ENCODE assay signal across 34 cellular contexts in genomic region chr5:89243611-89244010, GRCh38.
"Had no signal": no experiment of that assay in that cellular context is flagged by ENCODE, and none has a peak within 500 bp of the region (broad histone marks: within the 10 kb centered on the region; RNA-seq: fewer than 3 reads in every experiment).

No MANE protein-coding gene starts in this region.

- H3K9me3 Mint-ChIP-seq: activated naive CD4-positive, alpha-beta T cell treated with anti-CD3 and anti-CD28 coated beads for 36 hours; activated naive CD4-positive, alpha-beta T cell treated with anti-CD3 and anti-CD28 coated beads, Interleukin-2, amount 10 ng/mL, durations not matched to agents 7 days and 5 days; activated naive CD4-positive, alpha-beta T cell treated with anti-CD3 and anti-CD28 coated beads, Interleukin-2, amount 50 U/mL, for 24 hours; activated naive CD8-positive, alpha-beta T cell treated with anti-CD3 and anti-CD28 coated beads, Interleukin-2, amount 10 ng/mL, durations not matched to agents 7 days and 5 days; activated T-cell treated with anti-CD3 and anti-CD28 coated beads, Interleukin-2, amount 50 U/mL, for 4 hours; activated T-helper 1 cell treated with anti-CD3 and anti-CD28 coated beads, Interleukin-12 subunit alpha, Interleukin-12 subunit beta, Interleukin-2, Interleukin-4 antibody, amounts not matched to agents 30 ng/mL and 10 ng/mL and 1 ng/mL, durations not matched to agents 14 hours and 24 hours and 36 hours; activated T-helper 17 cell treated with anti-CD3 and anti-CD28 coated beads, Interleukin-2, amount 50 U/mL, for 72 hours; activated T-helper 2 cell treated with anti-CD3 and anti-CD28 coated beads, Interferon-gamma antibody, Interleukin-2, Interleukin-4, amounts not matched to agents 10 μg/mL and 5 μg/mL and 100 μg/mL, durations not matched to agents 14 hours and 24 hours and 36 hours; brain had no signal

- H3K4me1 Mint-ChIP-seq: activated naive CD4-positive, alpha-beta T cell treated with anti-CD3 and anti-CD28 coated beads, Interleukin-2, amount 10 ng/mL, durations not matched to agents 7 days and 5 days; activated naive CD4-positive, alpha-beta T cell treated with anti-CD3 and anti-CD28 coated beads, Interleukin-2, amount 50 U/mL, for 24 hours; activated naive CD8-positive, alpha-beta T cell treated with anti-CD3 and anti-CD28 coated beads, Interleukin-2, amount 10 ng/mL, durations not matched to agents 7 days and 5 days; activated T-helper 17 cell treated with anti-CD3 and anti-CD28 coated beads, Interleukin-2, amount 50 U/mL, for 72 hours; brain; central memory CD8-positive, alpha-beta T cell had no signal

- ATAC-seq: activated naive CD4-positive, alpha-beta T cell treated with anti-CD3 and anti-CD28 coated beads, Interleukin-2, amount 50 U/mL, for 72 hours; activated T-cell treated with anti-CD3 and anti-CD28 coated beads, Interleukin-2, amount 50 U/mL, for 4 hours; activated T-cell treated with anti-CD3 and anti-CD28 coated beads, Interleukin-2, amount 50 U/mL, for 72 hours; activated T-helper 17 cell treated with anti-CD3 and anti-CD28 coated beads, Interleukin-2, amount 50 U/mL, for 72 hours; body of pancreas had no signal

- H3K36me3 Mint-ChIP-seq: activated naive CD4-positive, alpha-beta T cell treated with anti-CD3 and anti-CD28 coated beads, Interleukin-2, amount 10 ng/mL, durations not matched to agents 7 days and 5 days; activated naive CD4-positive, alpha-beta T cell treated with anti-CD3 and anti-CD28 coated beads, Interleukin-2, amount 50 U/mL, for 24 hours; activated naive CD4-positive, alpha-beta T cell treated with anti-CD3 and anti-CD28 coated beads, Interleukin-2, amount 50 U/mL, for 72 hours; activated naive CD8-positive, alpha-beta T cell; activated naive CD8-positive, alpha-beta T cell treated with anti-CD3 and anti-CD28 coated beads, Interleukin-2, amount 10 ng/mL, durations not matched to agents 7 days and 5 days; brain had no signal

- H3K27ac Mint-ChIP-seq: activated naive CD4-positive, alpha-beta T cell treated with anti-CD3 and anti-CD28 coated beads for 36 hours; activated naive CD4-positive, alpha-beta T cell treated with anti-CD3 and anti-CD28 coated beads, Interleukin-2, amount 10 ng/mL, durations not matched to agents 7 days and 5 days; activated naive CD4-positive, alpha-beta T cell treated with anti-CD3 and anti-CD28 coated beads, Interleukin-2, amount 50 U/mL, for 24 hours; activated naive CD4-positive, alpha-beta T cell treated with anti-CD3 and anti-CD28 coated beads, Interleukin-2, amount 50 U/mL, for 72 hours; activated naive CD8-positive, alpha-beta T cell; activated naive CD8-positive, alpha-beta T cell treated with anti-CD3 and anti-CD28 coated beads, Interleukin-2, amount 10 ng/mL, durations not matched to agents 7 days and 5 days; activated T-cell treated with anti-CD3 and anti-CD28 coated beads, Interleukin-2, amount 50 U/mL, for 24 hours; activated T-cell treated with anti-CD3 and anti-CD28 coated beads, Interleukin-2, amount 50 U/mL, for 72 hours; activated T-helper 1 cell treated with anti-CD3 and anti-CD28 coated beads, Interleukin-12 subunit alpha, Interleukin-12 subunit beta, Interleukin-2, Interleukin-4 antibody, amounts not matched to agents 30 ng/mL and 10 ng/mL and 1 ng/mL, durations not matched to agents 14 hours and 24 hours and 36 hours; activated T-helper 17 cell treated with anti-CD3 and anti-CD28 coated beads, Interleukin-2, amount 50 U/mL, for 72 hours; activated T-helper 2 cell treated with anti-CD3 and anti-CD28 coated beads, Interferon-gamma antibody, Interleukin-2, Interleukin-4, amounts not matched to agents 10 μg/mL and 5 μg/mL and 100 μg/mL, durations not matched to agents 14 hours and 24 hours and 36 hours; brain had no signal

- H3K27me3 Mint-ChIP-seq: activated naive CD4-positive, alpha-beta T cell treated with anti-CD3 and anti-CD28 coated beads, Interleukin-2, amount 10 ng/mL, durations not matched to agents 7 days and 5 days; activated naive CD4-positive, alpha-beta T cell treated with anti-CD3 and anti-CD28 coated beads, Interleukin-2, amount 50 U/mL, for 24 hours; activated naive CD8-positive, alpha-beta T cell; activated naive CD8-positive, alpha-beta T cell treated with anti-CD3 and anti-CD28 coated beads, Interleukin-2, amount 10 ng/mL, durations not matched to agents 7 days and 5 days; activated T-cell treated with anti-CD3 and anti-CD28 coated beads, Interleukin-2, amount 50 U/mL, for 24 hours; activated T-helper 17 cell treated with anti-CD3 and anti-CD28 coated beads, Interleukin-2, amount 50 U/mL, for 72 hours; brain; central memory CD8-positive, alpha-beta T cell had no signal

- DNase-seq: activated effector memory CD4-positive, alpha-beta T cell treated with anti-CD3 and anti-CD28 coated beads, Interleukin-2, amount 50 U/mL, for 16 hours; activated effector memory CD4-positive, alpha-beta T cell treated with Interleukin-2 at 50 U/mL for 16 hours; activated gamma-delta T cell; activated gamma-delta T cell treated with Interleukin-2 at 50 U/mL for 16 hours; activated naive CD4-positive, alpha-beta T cell; activated naive CD4-positive, alpha-beta T cell treated with anti-CD3 and anti-CD28 coated beads for 36 hours; activated naive CD4-positive, alpha-beta T cell treated with anti-CD3 and anti-CD28 coated beads, Interleukin-2, amount 10 ng/mL, durations not matched to agents 7 days and 5 days; activated naive CD4-positive, alpha-beta T cell treated with anti-CD3 and anti-CD28 coated beads, Interleukin-2, amount 50 U/mL, for 16 hours; activated naive CD4-positive, alpha-beta T cell treated with Interleukin-2 at 50 U/mL for 16 hours; activated naive CD8-positive, alpha-beta T cell treated with anti-CD3 and anti-CD28 coated beads, Interleukin-2, amount 10 ng/mL, durations not matched to agents 7 days and 5 days; activated T-cell treated with anti-CD3 and anti-CD28 coated beads for 4 hours; activated T-cell treated with anti-CD3 and anti-CD28 coated beads, Interleukin-2, amount 50 U/mL, for 1 hour; activated T-cell treated with anti-CD3 and anti-CD28 coated beads, Interleukin-2, amount 50 U/mL, for 24 hours; activated T-cell treated with anti-CD3 and anti-CD28 coated beads, Interleukin-2, amount 50 U/mL, for 4 hours; activated T-cell treated with anti-CD3 and anti-CD28 coated beads, Interleukin-2, amount 50 U/mL, for 48 hours; activated T-cell treated with anti-CD3 and anti-CD28 coated beads, Interleukin-2, amount 50 U/mL, for 72 hours; adrenal gland; amniotic stem cell; amygdala; anterior cingulate cortex; aorta; body of pancreas; brain microvascular endothelial cell; caudate nucleus; central memory CD4-positive, alpha-beta T cell; cerebellar nuclear complex had no signal

- H3K4me3 Mint-ChIP-seq: activated naive CD4-positive, alpha-beta T cell treated with anti-CD3 and anti-CD28 coated beads for 36 hours; activated naive CD4-positive, alpha-beta T cell treated with anti-CD3 and anti-CD28 coated beads, Interleukin-2, amount 10 ng/mL, durations not matched to agents 7 days and 5 days; activated naive CD4-positive, alpha-beta T cell treated with anti-CD3 and anti-CD28 coated beads, Interleukin-2, amount 50 U/mL, for 24 hours; activated naive CD8-positive, alpha-beta T cell; activated naive CD8-positive, alpha-beta T cell treated with anti-CD3 and anti-CD28 coated beads, Interleukin-2, amount 10 ng/mL, durations not matched to agents 7 days and 5 days; activated T-cell treated with anti-CD3 and anti-CD28 coated beads, Interleukin-2, amount 50 U/mL, for 24 hours; activated T-cell treated with anti-CD3 and anti-CD28 coated beads, Interleukin-2, amount 50 U/mL, for 4 hours; activated T-cell treated with anti-CD3 and anti-CD28 coated beads, Interleukin-2, amount 50 U/mL, for 72 hours; activated T-helper 1 cell treated with anti-CD3 and anti-CD28 coated beads, Interleukin-12 subunit alpha, Interleukin-12 subunit beta, Interleukin-2, Interleukin-4 antibody, amounts not matched to agents 30 ng/mL and 10 ng/mL and 1 ng/mL, durations not matched to agents 14 hours and 24 hours and 36 hours; activated T-helper 17 cell treated with anti-CD3 and anti-CD28 coated beads, Interleukin-2, amount 50 U/mL, for 72 hours; brain; central memory CD8-positive, alpha-beta T cell had no signal
